ENCODE assay signal across 3 cellular contexts in genomic region chr7:76992871-76993270, GRCh38. TPM values are rescaled to one million over a fixed set of nuclear protein-coding genes. Genes with fewer than 3 reads are reported as not detected.
"Had no signal": no experiment of that assay in that cellular context is flagged by ENCODE, and none has a peak within 500 bp of the region (broad histone marks: within the 10 kb centered on the region; RNA-seq: fewer than 3 reads in every experiment).

No MANE protein-coding gene starts in this region.

RNA-seq across cellular contexts. Expression of gene SPDYE17, which starts 39.3 kb away (rescaled TPM):
- total RNA-seq: LHCN-M2, M059J, MCF 10A had no signal
